ENCODE assay signal across 18 cellular contexts in the genomic region with DNA sequence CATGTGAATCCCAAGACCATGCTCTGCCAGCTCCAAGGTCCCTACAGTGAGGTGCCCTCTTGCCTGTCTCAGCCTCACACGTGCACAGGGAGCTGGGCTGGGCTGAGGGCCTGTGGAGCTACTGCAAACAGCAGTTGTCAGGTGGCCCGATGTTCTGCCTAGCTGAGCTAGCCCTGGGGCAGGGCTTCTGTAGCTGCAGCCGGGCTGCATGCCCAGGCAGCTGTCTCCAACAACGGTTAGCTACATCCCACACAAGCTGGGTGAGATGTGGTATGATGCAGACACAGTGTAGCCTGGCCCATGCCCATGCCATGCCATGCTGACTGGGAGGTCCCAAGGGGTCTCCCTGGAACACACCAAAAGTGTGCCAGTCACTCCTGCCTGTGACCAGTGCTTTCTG.
A peak's percentile ranks its signal among the peaks of the same experiment; 100 is the strongest.
DNase-seq lines count a peak whose midpoint lies in the region; ATAC-seq, FAIRE-seq and TF ChIP-seq lines count a peak whose summit lies in the region.
"Had no signal": no experiment of that assay in that cellular context is flagged by ENCODE, and none has a peak within 500 bp of the region (broad histone marks: within the 10 kb centered on the region; RNA-seq: fewer than 3 reads in every experiment).

No MANE protein-coding gene starts in this region.

- TF ChIP-seq RAD21 in GM12878 (IDR thresholded peaks at IDR 0.05; ENCODE audit: insufficient read depth, low read depth, low read length) = no peak

- CTCF ChIA-PET in activated naive CD4-positive, alpha-beta T cell treated with anti-CD3 and anti-CD28 coated beads for 36 hours (lab: Charles Lee) = interaction anchor here (2.4 kb wide), 1 partner anchor 89 kb away, joined by 7 read pairs; no protein-coding TSS in a partner anchor
- CTCF ChIA-PET in GM12878 (lab: Yijun Ruan, JAX) = no interaction called here

- SMC1A ChIA-PET in GM12878 (lab: Charles Lee; ENCODE audit: uncharacterized antibody, unreplicated experiment) = interaction anchor here (1.1 kb wide), 1 partner anchor 19 kb away, joined by 3 read pairs; no protein-coding TSS in a partner anchor

- H3K9me3 ChIP-seq in GM12878 (replicated peaks; ENCODE audit: control insufficient read depth, insufficient read depth, low read length) = no peaks in the 10 kb centered on the region
- H3K9me3 ChIP-seq in keratinocyte (ENCODE audit: control insufficient read depth, low read depth, low read length) = no peaks in the 10 kb centered on the region
- no peaks in the 10 kb centered on the region for H3K9me3 ChIP-seq in smooth muscle cell (replicated peaks; ENCODE audit: low read depth)
- no peaks in the 10 kb centered on the region for H3K9me3 ChIP-seq in upper lobe of right lung
- H3K9me3 ChIP-seq: body of pancreas, vagina had no signal

- H3K9me1 ChIP-seq in keratinocyte (ENCODE audit: control insufficient read depth, extremely low read depth, insufficient read depth, low read length) = no peaks in the 10 kb centered on the region

- H3K36me3 Mint-ChIP-seq in activated naive CD4-positive, alpha-beta T cell treated with anti-CD3 and anti-CD28 coated beads for 36 hours (ENCODE audit: low read depth) = peaks cover 13% of the 10 kb centered on the region
- H3K36me3 Mint-ChIP-seq: IgD-negative memory B cell had no signal

- intact Hi-C loops in activated naive CD4-positive, alpha-beta T cell treated with anti-CD3 and anti-CD28 coated beads for 36 hours (cut with micrococcal nuclease) = no loop called here
- intact Hi-C loops in GM12878 (cut with micrococcal nuclease; ENCODE audit: unreplicated experiment) (no loop called here), upper lobe of right lung (cut with DNase I) (no loop called here)

- dilution Hi-C loops in keratinocyte (cut with MboI; ENCODE audit: extremely low pct_ligation_motif_present, low sequenced_read_pairs) = no loop called here

- H2AFZ ChIP-seq in GM12878 (ENCODE audit: control insufficient read depth, low read depth, low read length) (no peak overlapping the region), keratinocyte (ENCODE audit: control insufficient read depth, low read length) (no peak overlapping the region), smooth muscle cell (ENCODE audit: low read depth) (no peak overlapping the region)

- 94% methylated on average over 4 of the region's 4 CpGs for WGBS in GM12878 (ENCODE audit: insufficient coverage, insufficient replicate concordance, low lambda C conversion rate, missing lambda C conversion rate)
- 74% methylated on average over 4 of the region's 4 CpGs for WGBS in smooth muscle cell (ENCODE audit: low lambda C conversion rate)

- in situ Hi-C loops in GM12878 (cut with MboI) = no loop called here

- H3K36me3 ChIP-seq in GM12878 (ENCODE audit: control insufficient read depth in 2 of 2, insufficient read depth in 2 of 2, low read length in 1 of 2) (peaks cover 15 to 40% of the 10 kb centered on the region in 2 experiments), keratinocyte (ENCODE audit: control insufficient read depth in 2 of 2, extremely low read depth in 1 of 2, insufficient read depth in 2 of 2, low read length in 2 of 2) (peaks cover 44 to 47% of the 10 kb centered on the region in 2 experiments), smooth muscle cell (ENCODE audit: low read depth) (no peaks in the 10 kb centered on the region), upper lobe of right lung (peaks cover 89% of the 10 kb centered on the region)

- RAD21 ChIA-PET in GM12878 (lab: Charles Lee; ENCODE audit: unreplicated experiment) = no interaction called here

- POLR2A ChIA-PET in GM12878 (lab: Charles Lee) = no interaction called here

- H3K79me2 ChIP-seq in GM12878 (ENCODE audit: control insufficient read depth, insufficient read depth, low read length) (no peaks in the 10 kb centered on the region), keratinocyte (ENCODE audit: control insufficient read depth, insufficient read depth, low read length) (no peaks in the 10 kb centered on the region), smooth muscle cell (ENCODE audit: low read depth) (no peaks in the 10 kb centered on the region)

- H3K9ac ChIP-seq in GM12878 (ENCODE audit: control insufficient read depth, insufficient read depth, low read length) (no peak overlapping the region), keratinocyte (ENCODE audit: control insufficient read depth, extremely low read depth, insufficient read depth, low read length) (no peak overlapping the region), smooth muscle cell (ENCODE audit: low read depth) (no peak overlapping the region)

- TF ChIP-seq CTCF in GM12878 (IDR thresholded peaks at IDR 0.05 in 2 of 3, conservative IDR thresholded peaks at IDR 0.05 in 1 of 3; ENCODE audit: control insufficient read depth in 2 of 3, extremely low read depth in 1 of 3, insufficient read depth in 1 of 3, low read depth in 3 of 3, low read length in 3 of 3) (no peak), keratinocyte (optimal IDR thresholded peaks at IDR 0.05 in 1 of 3, IDR thresholded peaks at IDR 0.05 in 1 of 3, conservative IDR thresholded peaks at IDR 0.05 in 1 of 3; ENCODE audit: extremely low read depth in 1 of 3, insufficient read depth in 2 of 3, low read length in 3 of 3) (no peak), smooth muscle cell (IDR thresholded peaks at IDR 0.05; ENCODE audit: borderline replicate concordance, insufficient read depth, poor library complexity, severe bottlenecking) (no peak), upper lobe of right lung (IDR thresholded peaks at IDR 0.05) (no peak)

- H3K27ac ChIP-seq in GM12878 (ENCODE audit: control insufficient read depth, insufficient read depth) (no peak overlapping the region), keratinocyte (ENCODE audit: control insufficient read depth, insufficient read depth, low read length) (no peak overlapping the region), smooth muscle cell (ENCODE audit: low read depth) (peak overlapping the region; percentile 8), upper lobe of right lung (no peak overlapping the region)
- H3K27ac ChIP-seq: body of pancreas, vagina had no signal

- H3K4me1 Mint-ChIP-seq in activated naive CD4-positive, alpha-beta T cell treated with anti-CD3 and anti-CD28 coated beads for 36 hours (ENCODE audit: low read depth) = peaks cover under 1% of the 10 kb centered on the region
- H3K4me1 Mint-ChIP-seq: CD4-positive, alpha-beta memory T cell; naive thymus-derived CD8-positive, alpha-beta T cell had no signal

- H3K27ac Mint-ChIP-seq in activated naive CD4-positive, alpha-beta T cell treated with anti-CD3 and anti-CD28 coated beads for 36 hours = peak overlapping the region; percentile 18
- H3K27ac Mint-ChIP-seq: IgD-negative memory B cell; stimulated activated naive CD8-positive, alpha-beta T cell treated with anti-CD3 and anti-CD28 coated beads, Interleukin-15, Interleukin-2, amounts not matched to agents 100 ng/mL and 50 ng/mL, for 24 hours; T-helper 2 cell treated with Interferon-gamma antibody and Interleukin-4, amounts not matched to agents 5 μg/mL and 100 μg/mL, for 36 hours had no signal

- no peaks in the 10 kb centered on the region for H3K9me3 Mint-ChIP-seq in activated naive CD4-positive, alpha-beta T cell treated with anti-CD3 and anti-CD28 coated beads for 36 hours
- H3K9me3 Mint-ChIP-seq: CD4-positive, alpha-beta memory T cell; IgD-negative memory B cell; naive thymus-derived CD8-positive, alpha-beta T cell; stimulated activated naive CD8-positive, alpha-beta T cell treated with anti-CD3 and anti-CD28 coated beads, Interleukin-15, Interleukin-2, amounts not matched to agents 100 ng/mL and 50 ng/mL, for 24 hours; T-helper 2 cell treated with Interferon-gamma antibody and Interleukin-4, amounts not matched to agents 5 μg/mL and 100 μg/mL, for 36 hours had no signal

- no peak for DNase-seq in activated naive CD4-positive, alpha-beta T cell treated with anti-CD3 and anti-CD28 coated beads for 36 hours
- DNase-seq in activated naive CD4-positive, alpha-beta T cell treated with anti-CD3 and anti-CD28 coated beads, Interleukin-2, amount 50 U/mL, for 16 hours = no peak
- DNase-seq in GM12878 (ENCODE audit: low read depth, low spot score) (no peak), keratinocyte (ENCODE audit: low read depth, low spot score) (no peak), smooth muscle cell (lab: John Stamatoyannopoulos, UW; ENCODE audit: unreplicated experiment) (no peak), upper lobe of right lung (no peak), HK-2 (ENCODE audit: unreplicated experiment) (no peak)
- DNase-seq: activated effector memory CD4-positive, alpha-beta T cell treated with anti-CD3 and anti-CD28 coated beads, Interleukin-2, amount 50 U/mL, for 16 hours; body of pancreas; CD4-positive, alpha-beta memory T cell; naive thymus-derived CD8-positive, alpha-beta T cell; NCI-H774 had no signal

- no peak for TF ChIP-seq EP300 in GM12878 (IDR thresholded peaks at IDR 0.05; ENCODE audit: borderline replicate concordance in 1 of 2, control insufficient read depth in 1 of 2, low read depth in 2 of 2, low read length in 2 of 2)

- no peak for ATAC-seq in GM12878
- ATAC-seq in GM18498 (IDR thresholded peaks at IDR 0.05; ENCODE audit: unreplicated experiment) = no peak
- ATAC-seq in upper lobe of right lung = no peak
- ATAC-seq: body of pancreas; left colon; naive thymus-derived CD8-positive, alpha-beta T cell had no signal

- peaks cover 15% of the 10 kb centered on the region for H3F3A ChIP-seq in smooth muscle cell (ENCODE audit: low read depth)

- BruUV-seq in GM12878 (replicated peaks; lab: Mats Ljungman, UMichigan) = no TSS peak

- no peak overlapping the region for H3K4me3 Mint-ChIP-seq in activated naive CD4-positive, alpha-beta T cell treated with anti-CD3 and anti-CD28 coated beads for 36 hours
- H3K4me3 Mint-ChIP-seq: CD4-positive, alpha-beta memory T cell; IgD-negative memory B cell; naive thymus-derived CD8-positive, alpha-beta T cell; stimulated activated naive CD8-positive, alpha-beta T cell treated with anti-CD3 and anti-CD28 coated beads, Interleukin-15, Interleukin-2, amounts not matched to agents 100 ng/mL and 50 ng/mL, for 24 hours; T-helper 2 cell treated with Interferon-gamma antibody and Interleukin-4, amounts not matched to agents 5 μg/mL and 100 μg/mL, for 36 hours had no signal

- no peaks in the 10 kb centered on the region for H3K27me3 Mint-ChIP-seq in activated naive CD4-positive, alpha-beta T cell treated with anti-CD3 and anti-CD28 coated beads for 36 hours (ENCODE audit: low read depth)
- H3K27me3 Mint-ChIP-seq: CD4-positive, alpha-beta memory T cell; IgD-negative memory B cell; naive thymus-derived CD8-positive, alpha-beta T cell; stimulated activated naive CD8-positive, alpha-beta T cell treated with anti-CD3 and anti-CD28 coated beads, Interleukin-15, Interleukin-2, amounts not matched to agents 100 ng/mL and 50 ng/mL, for 24 hours had no signal

- H3K4me3 ChIP-seq in GM12878 = no peak overlapping the region
- no peak overlapping the region for H3K4me3 ChIP-seq in keratinocyte (ENCODE audit: control insufficient read depth in 2 of 3, extremely low read depth in 1 of 3, insufficient read depth in 2 of 3, low read depth in 1 of 3, low read length in 3 of 3)
- no peak overlapping the region for H3K4me3 ChIP-seq in smooth muscle cell
- no peak overlapping the region for H3K4me3 ChIP-seq in upper lobe of right lung
- H3K4me3 ChIP-seq: body of pancreas, vagina had no signal

- H3K4me2 ChIP-seq in GM12878 (ENCODE audit: control insufficient read depth, insufficient read depth) (no peak overlapping the region), keratinocyte (ENCODE audit: control insufficient read depth, extremely low read depth, insufficient read depth, low read depth, low read length) (no peak overlapping the region), smooth muscle cell (no peak overlapping the region)

- no peaks in the 10 kb centered on the region for H3K4me1 ChIP-seq in GM12878 (ENCODE audit: control insufficient read depth, insufficient read depth, low read length)
- peaks cover 6% of the 10 kb centered on the region for H3K4me1 ChIP-seq in keratinocyte (ENCODE audit: control insufficient read depth, extremely low read depth, insufficient read depth, low read length)
- peaks cover 7% of the 10 kb centered on the region for H3K4me1 ChIP-seq in smooth muscle cell (ENCODE audit: low read depth)
- no peaks in the 10 kb centered on the region for H3K4me1 ChIP-seq in upper lobe of right lung
- H3K4me1 ChIP-seq: body of pancreas, vagina had no signal

- H3K27me3 ChIP-seq in GM12878 (replicated peaks in 1 of 2; ENCODE audit: control insufficient read depth in 2 of 2, insufficient read depth in 2 of 2, low read length in 1 of 2) = no peaks in the 10 kb centered on the region
- no peaks in the 10 kb centered on the region for H3K27me3 ChIP-seq in keratinocyte (ENCODE audit: control insufficient read depth, extremely low read depth, insufficient read depth, low read length)
- no peaks in the 10 kb centered on the region for H3K27me3 ChIP-seq in smooth muscle cell (ENCODE audit: low read depth)
- H3K27me3 ChIP-seq in upper lobe of right lung = no peaks in the 10 kb centered on the region
- H3K27me3 ChIP-seq: body of pancreas, vagina had no signal

- FAIRE-seq in GM12878 (lab: Jason Lieb, UNC) (no peak), keratinocyte (lab: Jason Lieb, UNC) (peak; percentile 20)

- H4K20me1 ChIP-seq in GM12878 (ENCODE audit: control insufficient read depth, insufficient read depth) = no peaks in the 10 kb centered on the region
- H4K20me1 ChIP-seq in keratinocyte (ENCODE audit: control insufficient read depth, extremely low read depth, insufficient read depth, low read length) = no peaks in the 10 kb centered on the region
- peaks cover 10% of the 10 kb centered on the region for H4K20me1 ChIP-seq in smooth muscle cell (ENCODE audit: low read depth)

- TF ChIP-seq POLR2A in GM12878 (IDR thresholded peaks at IDR 0.05; ENCODE audit: low read depth, low read length) = peak; percentile 23; the same call in 1 of the 2 replicates
